ENCODE assay signal across 13 cellular contexts in genomic region chr14:68736519-68736918, GRCh38. TPM values are rescaled to one million over a fixed set of nuclear protein-coding genes. Genes with fewer than 3 reads are reported as not detected.
A peak's percentile ranks its signal among the peaks of the same experiment; 100 is the strongest.
DNase-seq lines count a peak whose midpoint lies in the region; ATAC-seq, FAIRE-seq and TF ChIP-seq lines count a peak whose summit lies in the region.
"Had no signal": no experiment of that assay in that cellular context is flagged by ENCODE, and none has a peak within 500 bp of the region (broad histone marks: within the 10 kb centered on the region; RNA-seq: fewer than 3 reads in every experiment).

No MANE protein-coding gene starts in this region.

- no peaks in the 10 kb centered on the region for H3K9me3 Mint-ChIP-seq in T-cell
- peaks cover 6% of the 10 kb centered on the region for H3K9me3 Mint-ChIP-seq in endodermal cell

- H3K4me3 ChIP-seq in endodermal cell (ENCODE audit: low read length) (no peak overlapping the region), muscle layer of colon (ENCODE audit: low read depth in 1 of 2, low read length in 2 of 2) (peak overlapping the region in 1 of 2 donors; percentile 45), suprapubic skin (no peak overlapping the region), pancreas (no peak overlapping the region)

- TF ChIP-seq CTCF in endodermal cell (conservative IDR thresholded peaks at IDR 0.05) (no peak), suprapubic skin (IDR thresholded peaks at IDR 0.05) (no peak), pancreas (IDR thresholded peaks at IDR 0.05) (no peak)

- no peaks in the 10 kb centered on the region for H3K36me3 Mint-ChIP-seq in T-cell
- H3K36me3 Mint-ChIP-seq in endodermal cell (ENCODE audit: low read depth) = no peaks in the 10 kb centered on the region

- H3K9me3 ChIP-seq in endodermal cell (ENCODE audit: control insufficient read depth, low read length) = peaks cover 7% of the 10 kb centered on the region
- no peaks in the 10 kb centered on the region for H3K9me3 ChIP-seq in muscle layer of colon (ENCODE audit: low read length)
- peaks cover 3% of the 10 kb centered on the region for H3K9me3 ChIP-seq in suprapubic skin
- no peaks in the 10 kb centered on the region for H3K9me3 ChIP-seq in pancreas

- H3K36me3 ChIP-seq in endodermal cell (ENCODE audit: control insufficient read depth, insufficient read depth, low read length) (no peaks in the 10 kb centered on the region), muscle layer of colon (ENCODE audit: insufficient read depth, low read length) (no peaks in the 10 kb centered on the region), suprapubic skin (no peaks in the 10 kb centered on the region), pancreas (no peaks in the 10 kb centered on the region)

- intact Hi-C loops in pancreas (cut with DNase I) = no loop called here

- H3K4me1 Mint-ChIP-seq in T-cell (peaks cover 33 to 41% (median 41%) of the 10 kb centered on the region in 3 donors), endodermal cell (peaks cover 30% of the 10 kb centered on the region)

- H3K27ac Mint-ChIP-seq in T-cell (peak overlapping the region; percentile 29 to 52), endodermal cell (peak overlapping the region; percentile 59)

- H3K27me3 ChIP-seq in endodermal cell (ENCODE audit: control insufficient read depth, insufficient read depth, low read length, poor library complexity, severe bottlenecking) = peaks cover 14% of the 10 kb centered on the region
- no peaks in the 10 kb centered on the region for H3K27me3 ChIP-seq in muscle layer of colon (ENCODE audit: control insufficient read depth in 1 of 2, insufficient read depth in 2 of 2, low read length in 2 of 2)
- no peaks in the 10 kb centered on the region for H3K27me3 ChIP-seq in suprapubic skin
- no peaks in the 10 kb centered on the region for H3K27me3 ChIP-seq in pancreas

- no peak for TF ChIP-seq POLR2A in suprapubic skin (IDR thresholded peaks at IDR 0.05)
- no peak for TF ChIP-seq POLR2A in GM12891 (IDR thresholded peaks at IDR 0.05; ENCODE audit: low read depth, low read length)

- H3K9ac ChIP-seq in endodermal cell (ENCODE audit: extremely low read depth, low read length, poor library complexity, severe bottlenecking) (no peak overlapping the region), muscle layer of colon (ENCODE audit: low read length) (peak overlapping the region; percentile 39)

- H3K27ac ChIP-seq in endodermal cell (ENCODE audit: low read depth, low read length) = no peak overlapping the region
- peak overlapping the region; percentile 48 for H3K27ac ChIP-seq in muscle layer of colon (ENCODE audit: low read depth, low read length)
- peak overlapping the region; percentile 58 for H3K27ac ChIP-seq in suprapubic skin
- H3K27ac ChIP-seq in pancreas = no peak overlapping the region

- 50 to 70% methylated on average over 1 to 8 of the region's 8 CpGs for WGBS in endodermal cell (ENCODE audit: insufficient coverage in 1 of 2, insufficient read length in 1 of 2), 2 experiments
- 60% methylated on average over 8 of the region's 8 CpGs for whole genome bisulfite sequencing in suprapubic skin
- 74 to 79% methylated on average over 8 of the region's 8 CpGs for WGBS in pancreas, 2 donors

- ATAC-seq in T-cell (replicated peaks in 1 of 4) (no peak), pancreas (no peak)
- ATAC-seq: activated T-cell treated with anti-CD3 and anti-CD28 coated beads, Interleukin-2, amount 50 U/mL, for 4 hours had no signal

- FAIRE-seq in pancreas (lab: Jason Lieb, UNC) (no peak), GM12891 (lab: Jason Lieb, UNC) (no peak)
- FAIRE-seq: kidney had no signal

- peaks cover 11% of the 10 kb centered on the region for H3K4me1 ChIP-seq in endodermal cell (ENCODE audit: control insufficient read depth, insufficient read depth, low read length)
- H3K4me1 ChIP-seq in muscle layer of colon (ENCODE audit: insufficient read depth, low read length) = peaks cover 26% of the 10 kb centered on the region
- H3K4me1 ChIP-seq in suprapubic skin = peaks cover 25% of the 10 kb centered on the region
- H3K4me1 ChIP-seq in pancreas = no peaks in the 10 kb centered on the region

- CTCF ChIA-PET in T-cell (lab: Charles Lee) = no interaction called here

- DNase-seq in T-cell (no peak), endodermal cell (peak; percentile 73), suprapubic skin (ENCODE audit: low spot score in 2 of 2) (peak in 1 of 2 donors; percentile 62), epidermal melanocyte (ENCODE audit: insufficient read length, low spot score) (no peak), pancreas (no peak), GM12891 (ENCODE audit: insufficient read length, low spot score) (no peak)
- DNase-seq in stimulated activated naive CD4-positive, alpha-beta T cell (lab: John Stamatoyannopoulos, UW) = no peak
- DNase-seq: activated T-cell treated with anti-CD3 and anti-CD28 coated beads, Interleukin-2, amount 50 U/mL, for 4 hours; kidney; NK-92 treated with Interleukin-12 subunit alpha and Interleukin-12 subunit beta, amount 100 ng/mL, for 24 hours; stimulated activated CD4-positive, alpha-beta T cell treated with anti-CD3 and anti-CD28 coated beads, Interleukin-4, amount 100 ng/mL, for 1 hour had no signal

- no peak for TF ChIP-seq EP300 in suprapubic skin (IDR thresholded peaks at IDR 0.05)

- no peak overlapping the region for H3K4me3 Mint-ChIP-seq in T-cell
- no peak overlapping the region for H3K4me3 Mint-ChIP-seq in endodermal cell
- H3K4me3 Mint-ChIP-seq: activated T-cell treated with anti-CD3 and anti-CD28 coated beads, Interleukin-2, amount 50 U/mL, for 4 hours; T-helper 2 cell treated with Interferon-gamma antibody and Interleukin-4, amounts not matched to agents 5 μg/mL and 100 μg/mL, for 36 hours had no signal

- POLR2A ChIA-PET in T-cell (lab: Charles Lee) = no interaction called here

- H3K27me3 Mint-ChIP-seq in T-cell (no peaks in the 10 kb centered on the region), endodermal cell (ENCODE audit: insufficient read depth) (peaks cover 34% of the 10 kb centered on the region)

TF ChIP-seq in GM12891, 5 proteins besides CTCF, POLR2A, EP300 and RAD21:
- TF ChIP-seq PAX5 (IDR thresholded peaks at IDR 0.05; ENCODE audit: insufficient read depth, low read length, severe bottlenecking) = no peak
- TF ChIP-seq TAF1 (IDR thresholded peaks at IDR 0.05; ENCODE audit: low read depth, low read length) = no peak
- no peak for TF ChIP-seq SPI1 (IDR thresholded peaks at IDR 0.05; ENCODE audit: low read depth, low read length)
- TF ChIP-seq POU2F2 (IDR thresholded peaks at IDR 0.05; ENCODE audit: low read depth, low read length) = no peak
- no peak for TF ChIP-seq POLR2AphosphoS5 (IDR thresholded peaks at IDR 0.05; ENCODE audit: low read depth, low read length)

RNA-seq across cellular contexts. Expression of gene ZFP36L1, which starts 56.3 kb away (rescaled TPM):
- total RNA-seq in T-cell (100 to 1,000 TPM; 123 to 253 (median 233) TPM), endodermal cell (10 to 100 TPM; 99.4 to 99.6 TPM), suprapubic skin (1,000 to 10,000 TPM; 1,382 to 1,995 (median 1,611) TPM), pancreas (100 to 1,000 TPM; 121 to 310 (median 212) TPM)
- polyA plus RNA-seq in endodermal cell (2013, experiment 1 of 2) = 215 TPM
- 172 TPM for polyA plus RNA-seq in endodermal cell (2013, experiment 2 of 2)
- 100 to 1,000 TPM in 1 of 2 donors, 10 to 100 TPM in 1; 63.7 to 150 TPM for polyA plus RNA-seq in pancreas
- 48.8 TPM for polyA plus RNA-seq in GM12891 (2012; ENCODE audit: low read depth, missing spikeins)

Comparison
In these comparisons a context has a peak if more than half of its experiments do, and no peak if none do; other contexts are left out.
1. H3K27ac ChIP-seq: peak in muscle layer of colon (single experiment) and suprapubic skin (single experiment); none in endodermal cell (single experiment) and pancreas (0 of 4).
2. RNA of gene ZFP36L1, which starts 56.3 kb away (total RNA-seq): 1,382 to 1,995 TPM in suprapubic skin; 123 to 253 TPM in T-cell, 121 to 310 TPM in pancreas and 99.4 to 99.6 TPM in endodermal cell; every median in the first group is over 4 times any median in the second.